1 cellular context compared by ENCODE assay signal in genomic region chr22:29729161-29729560, GRCh38.
TF ChIP-seq lines count a peak whose summit lies in the region.

No MANE protein-coding gene starts in this region.

TF ChIP-seq in K562, 482 proteins besides CTCF, POLR2A, EP300 and RAD21:
- TF ChIP-seq ZBTB40 (IDR thresholded peaks at IDR 0.05), result no peak
- TF ChIP-seq ZBTB40 (CRISPR knock-in tag; IDR thresholded peaks at IDR 0.05), result no peak
- 0 out of 2 replicates have a peak, but pooled peaks have one; percentile 14 for TF ChIP-seq ZBTB33 (CRISPR knock-in tag; IDR thresholded peaks at IDR 0.05)
